In the genomic region with DNA sequence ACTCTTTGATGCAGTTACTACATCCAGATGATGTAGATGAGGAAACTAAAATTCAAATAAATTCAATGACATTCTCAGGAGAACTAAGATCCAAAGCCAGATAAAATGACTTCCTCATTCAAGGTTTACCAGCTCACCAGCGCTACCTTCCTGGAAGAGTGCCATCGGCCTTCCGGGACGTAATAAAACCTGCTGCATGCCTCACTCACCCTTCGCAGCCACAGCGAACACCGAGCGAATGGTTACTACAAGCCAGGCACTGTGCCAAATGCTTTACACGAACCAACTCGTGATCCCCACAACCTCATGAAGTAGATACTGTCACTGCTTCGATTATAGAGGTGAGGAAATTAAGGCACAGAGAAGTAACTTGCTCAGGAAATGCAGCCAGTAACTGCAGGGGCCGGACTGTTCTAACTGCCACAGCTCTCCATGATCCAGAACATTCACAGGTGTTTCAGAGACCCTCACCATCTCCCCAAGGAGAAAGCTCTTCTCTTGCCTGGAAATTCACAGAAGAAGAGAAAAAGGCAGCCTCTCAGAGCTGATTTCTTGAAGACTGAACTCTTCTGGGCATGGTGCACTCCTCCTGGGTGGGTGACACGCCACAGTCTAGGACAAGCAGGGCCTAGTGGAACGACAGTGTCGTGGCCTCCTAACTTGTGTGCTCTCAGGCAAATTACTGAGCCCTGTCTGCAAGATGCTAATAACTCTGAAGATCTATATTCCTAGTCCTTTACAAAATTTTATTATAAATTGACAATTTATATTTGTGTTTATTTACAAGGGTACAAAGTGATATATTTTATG, we compare ENCODE assay signal across 8 cellular contexts. TPM values are rescaled to one million over a fixed set of nuclear protein-coding genes. Genes with fewer than 3 reads are reported as not detected.
A peak's percentile ranks its signal among the peaks of the same experiment; 100 is the strongest.
DNase-seq lines count a peak whose midpoint lies in the region; ATAC-seq and TF ChIP-seq lines count a peak whose summit lies in the region.

No MANE protein-coding gene starts in this region.

- peaks cover 34% of the 10 kb centered on the region for H3K36me3 Mint-ChIP-seq in CD8-positive, alpha-beta T cell

- TF ChIP-seq CTCF in CD8-positive, alpha-beta T cell (IDR thresholded peaks at IDR 0.05): no peak

- no peaks in the 10 kb centered on the region for H3K36me3 ChIP-seq in CD8-positive, alpha-beta T cell (ENCODE audit: insufficient read depth, low read length)

- no peaks in the 10 kb centered on the region for H3K27me3 ChIP-seq in CD8-positive, alpha-beta T cell (ENCODE audit: insufficient read depth, low read length)

- intact Hi-C loops in CD8-positive, alpha-beta T cell (cut with DNase I, micrococcal nuclease): loop anchor here in 1 of 2 experiments (5.0 kb wide), 1 partner anchor 39 kb away; no protein-coding TSS in a partner anchor

- H3K4me3 ChIP-seq in CD8-positive, alpha-beta T cell (ENCODE audit: low read depth, low read length): no peak overlapping the region

- peak; percentile 83 for ATAC-seq in CD8-positive, alpha-beta T cell
- ATAC-seq in HG03025 (IDR thresholded peaks at IDR 0.05; ENCODE audit: low FRiP score, unreplicated experiment) (no peak), GM21619 (IDR thresholded peaks at IDR 0.05; ENCODE audit: unreplicated experiment) (no peak)

- POLR2A ChIA-PET in CD8-positive, alpha-beta T cell (lab: Charles Lee): interaction anchor here (1.9 kb wide), 1 partner anchor 12 kb away, joined by 8 read pairs; no protein-coding TSS in a partner anchor

- CTCF ChIA-PET in CD8-positive, alpha-beta T cell (lab: Charles Lee): interaction anchor here (0.6 to 1.7 kb wide), 2 partner anchors 97 to 143 kb away, joined by 3 to 7 read pairs; no protein-coding TSS in a partner anchor

- peaks cover 20% of the 10 kb centered on the region for H3K4me1 ChIP-seq in CD8-positive, alpha-beta T cell (ENCODE audit: insufficient read depth, low read length)

- H3K4me1 Mint-ChIP-seq in CD8-positive, alpha-beta T cell (ENCODE audit: low read depth): peaks cover 18% of the 10 kb centered on the region

- H3K27ac ChIP-seq in CD8-positive, alpha-beta T cell (ENCODE audit: low read depth, low read length): peak overlapping the region; percentile 16

- H3K9me3 ChIP-seq in CD8-positive, alpha-beta T cell (ENCODE audit: low read length): no peaks in the 10 kb centered on the region

- no peaks in the 10 kb centered on the region for H3K27me3 Mint-ChIP-seq in CD8-positive, alpha-beta T cell (ENCODE audit: low read depth)

- no peaks in the 10 kb centered on the region for H3K9me3 Mint-ChIP-seq in CD8-positive, alpha-beta T cell

- H3K4me3 Mint-ChIP-seq in CD8-positive, alpha-beta T cell: peak overlapping the region; percentile 2

- DNase-seq in CD8-positive, alpha-beta T cell: peak in 6 of 7 experiments; percentile 39 to 78 (median 59)
- DNase-seq in NCI-H2107 treated with DMSO at 0.1 percent for 48 hours (lab: John Stamatoyannopoulos, UW; ENCODE audit: unreplicated experiment) (peak; percentile 27), lung microvascular endothelial cell (ENCODE audit: low read depth in 2 of 2) (peak; percentile 83 to 91), NCI-H2227 treated with DMSO at 0.1 percent for 48 hours (lab: John Stamatoyannopoulos, UW) (no peak), NCI-H226 (no peak)
- DNase-seq in activated effector memory CD4-positive, alpha-beta T cell treated with Interleukin-2 at 50 U/mL for 16 hours: peak; percentile 13

- H3K27ac Mint-ChIP-seq in CD8-positive, alpha-beta T cell: peak overlapping the region; percentile 63

RNA-seq across cellular contexts. Expression of a gene that starts 46.8 kb away (rescaled TPM):
- total RNA-seq in CD8-positive, alpha-beta T cell: 10 to 100 TPM; 12.1 to 13.0 TPM
- total RNA-seq in lung microvascular endothelial cell: 32.0 and 50.4 TPM in 2 replicates

RNA-seq across cellular contexts. Expression of a gene that starts 59.8 kb away (rescaled TPM):
- total RNA-seq in CD8-positive, alpha-beta T cell: 10 to 100 TPM; 38.7 to 48.2 TPM
- 48.2 and 49.5 TPM in 2 replicates for total RNA-seq in lung microvascular endothelial cell

Comparison
In these comparisons a context has a peak if more than half of its experiments do, and no peak if none do; other contexts are left out.
1. DNase-seq: peak in CD8-positive, alpha-beta T cell (6 of 7), NCI-H2107 treated with DMSO at 0.1 percent for 48 hours (single experiment), activated effector memory CD4-positive, alpha-beta T cell treated with Interleukin-2 at 50 U/mL for 16 hours (single experiment) and lung microvascular endothelial cell (2 of 2); none in NCI-H2227 treated with DMSO at 0.1 percent for 48 hours (single experiment) and NCI-H226 (single experiment).